In the genomic region with DNA sequence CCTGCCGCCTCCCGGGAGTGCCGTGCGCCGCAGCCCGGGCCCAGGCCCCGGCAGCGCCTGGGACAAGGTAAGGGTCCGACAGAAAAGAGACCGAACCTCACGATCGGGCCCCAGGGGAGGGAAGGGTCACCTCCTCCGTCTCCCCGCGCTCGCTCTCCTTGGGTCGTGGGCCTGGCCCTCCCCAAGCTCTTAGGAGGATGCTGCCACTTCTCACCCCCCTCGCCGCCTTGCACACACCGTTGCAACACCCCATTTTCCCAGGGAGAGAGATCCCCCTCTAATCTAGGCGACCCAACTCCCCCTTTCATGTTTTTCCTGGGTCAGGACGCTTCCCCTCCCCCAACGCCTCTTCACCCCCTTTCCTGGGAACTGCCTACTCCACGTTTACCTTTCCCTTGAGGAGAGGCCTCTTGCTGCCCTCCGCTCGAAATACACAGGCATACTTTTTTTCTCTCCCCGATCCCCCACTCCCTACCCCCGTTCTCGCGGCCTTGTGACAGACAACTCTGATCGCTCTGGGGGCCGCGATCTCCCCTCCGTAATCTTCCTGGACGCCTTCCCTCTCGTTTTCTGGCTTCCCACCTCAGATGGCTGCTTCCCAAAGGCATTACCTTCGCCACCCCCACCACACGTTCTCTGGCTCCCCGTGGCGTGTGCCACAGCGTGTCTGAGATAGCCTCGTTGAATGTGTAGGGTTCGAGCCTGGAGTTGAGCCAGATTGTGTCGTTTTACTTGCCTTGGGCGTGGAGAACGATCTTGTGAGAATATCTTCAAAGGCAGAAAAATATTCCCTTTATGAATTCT, we compare ENCODE assay signal across 1 cellular context.
TF ChIP-seq lines count a peak whose summit lies in the region.

No MANE protein-coding gene starts in this region.

TF ChIP-seq in HepG2, 621 proteins besides CTCF, POLR2A, EP300 and RAD21 (continued from another document):
- TF ChIP-seq ZFP91 (CRISPR knock-in tag; IDR thresholded peaks at IDR 0.05; ENCODE audit: borderline replicate concordance) = peak; percentile 33; the same call in 1 of the 2 replicates
